Comparison of ENCODE assay signal across 16 cellular contexts in genomic region chr5:158992104-158992740, GRCh38.
A peak's percentile ranks its signal among the peaks of the same experiment; 100 is the strongest.
DNase-seq lines count a peak whose midpoint lies in the region; TF ChIP-seq lines count a peak whose summit lies in the region.
"Had no signal": no experiment of that assay in that cellular context is flagged by ENCODE, and none has a peak within 500 bp of the region (broad histone marks: within the 10 kb centered on the region; RNA-seq: fewer than 3 reads in every experiment).

No MANE protein-coding gene starts in this region.

- H3K4me3 ChIP-seq in SJSA1 (no peak overlapping the region), fibroblast of the aortic adventitia (ENCODE audit: low read depth, low read length) (no peak overlapping the region), suprapubic skin (no peak overlapping the region)
- H3K4me3 ChIP-seq: breast epithelium had no signal

- DNase-seq in H4 (ENCODE audit: low spot score) (peak; percentile 43), SJSA1 (ENCODE audit: low read depth in 1 of 2, low spot score in 2 of 2) (peak in 1 of 2 experiments; percentile 80), fibroblast of the aortic adventitia (ENCODE audit: low read depth) (peak; percentile 49), suprapubic skin (ENCODE audit: low spot score in 2 of 2) (no peak), cerebellar cortex (ENCODE audit: low spot score) (no peak), NCI-H510A (lab: John Stamatoyannopoulos, UW) (no peak), NCI-H2029 (lab: John Stamatoyannopoulos, UW) (no peak)
- DNase-seq: activated naive CD4-positive, alpha-beta T cell; CD8-positive, alpha-beta memory T cell; effector memory CD8-positive, alpha-beta T cell; head of caudate nucleus; NCI-H2227 treated with DMSO at 0.1 percent for 48 hours; stimulated activated CD4-positive, alpha-beta T cell treated with anti-CD3 and anti-CD28 coated beads, Interleukin-2, amount 100 ng/mL, for 24 hours; stimulated activated CD8-positive, alpha-beta memory T cell treated with anti-CD3 and anti-CD28 coated beads, Interleukin-4, amount 100 ng/mL, for 48 hours; WERI-Rb-1 had no signal

- H3K27ac ChIP-seq in SJSA1 (peak overlapping the region; percentile 47), suprapubic skin (peak overlapping the region; percentile 82)
- H3K27ac ChIP-seq: WERI-Rb-1 had no signal

- H3K4me1 ChIP-seq in SJSA1 (replicated peaks): peaks cover 44% of the 10 kb centered on the region
- H3K4me1 ChIP-seq in suprapubic skin: peaks cover 26% of the 10 kb centered on the region
- H3K4me1 ChIP-seq: breast epithelium had no signal

- no peaks in the 10 kb centered on the region for H3K27me3 ChIP-seq in SJSA1 (replicated peaks)
- H3K27me3 ChIP-seq in suprapubic skin: no peaks in the 10 kb centered on the region
- H3K27me3 ChIP-seq: breast epithelium had no signal

- no peak for TF ChIP-seq EP300 in suprapubic skin (IDR thresholded peaks at IDR 0.05)

- H3K9me3 ChIP-seq in SJSA1 (replicated peaks) (no peaks in the 10 kb centered on the region), suprapubic skin (no peaks in the 10 kb centered on the region)
- H3K9me3 ChIP-seq: breast epithelium had no signal

- no peak for TF ChIP-seq POLR2A in suprapubic skin (IDR thresholded peaks at IDR 0.05)

- TF ChIP-seq CTCF in fibroblast of the aortic adventitia (IDR thresholded peaks at IDR 0.05; ENCODE audit: insufficient read depth, low read length): no peak
- no peak for TF ChIP-seq CTCF in suprapubic skin (IDR thresholded peaks at IDR 0.05)

- no peaks in the 10 kb centered on the region for H3K36me3 ChIP-seq in SJSA1
- H3K36me3 ChIP-seq in suprapubic skin: no peaks in the 10 kb centered on the region
- H3K36me3 ChIP-seq: breast epithelium, WERI-Rb-1 had no signal

- 30% methylated on average over 3 of the region's 3 CpGs for WGBS in suprapubic skin

Comparison
In these comparisons a context has a peak if more than half of its experiments do, and no peak if none do; other contexts are left out.
1. DNase-seq: peak in H4 (single experiment) and fibroblast of the aortic adventitia (single experiment); none in suprapubic skin (0 of 2), cerebellar cortex (single experiment), NCI-H510A (single experiment) and NCI-H2029 (single experiment).